In the genomic region with DNA sequence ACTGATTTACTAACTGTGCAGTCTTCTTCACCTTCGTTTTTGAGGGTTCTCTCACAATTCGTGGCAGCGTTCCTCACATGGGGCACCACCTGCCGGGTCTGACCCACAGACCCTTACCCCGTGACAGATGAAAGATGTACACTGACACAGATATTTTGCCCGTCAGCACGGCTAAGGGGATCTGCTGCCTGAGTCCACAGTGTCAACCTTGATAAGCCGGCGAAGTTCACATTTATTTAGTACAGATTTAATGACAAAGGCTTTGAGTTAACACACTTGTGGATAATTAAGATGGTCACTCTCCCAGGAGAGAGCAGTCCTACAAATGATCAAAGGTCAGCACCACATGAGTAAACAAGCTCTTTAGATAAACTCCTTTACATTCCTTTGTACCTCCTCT, we compare ENCODE assay signal across 26 cellular contexts.
"Had no signal": no experiment of that assay in that cellular context is flagged by ENCODE, and none has a peak within 500 bp of the region (broad histone marks: within the 10 kb centered on the region; RNA-seq: fewer than 3 reads in every experiment).

No MANE protein-coding gene starts in this region.

- ATAC-seq: esophagus mucosa, gastrocnemius medialis, heart right ventricle, left cardiac atrium, left lung, left ventricle myocardium superior, lower lobe of right lung, mucosa of descending colon had no signal

- H3K27me3 ChIP-seq: dorsolateral prefrontal cortex, esophagus squamous epithelium, gastrocnemius medialis, heart right ventricle, left lung had no signal

- H3K9me3 ChIP-seq: gastrocnemius medialis, lower lobe of right lung, mucosa of descending colon had no signal

- FAIRE-seq: endometrium, islet of Langerhans, keratinocyte had no signal

- H3K4me3 Mint-ChIP-seq: mesothelial cell of epicardium had no signal

- H3K4me1 Mint-ChIP-seq: mesothelial cell of epicardium had no signal

- H3K27ac Mint-ChIP-seq: mesothelial cell of epicardium had no signal

- H3K4me3 ChIP-seq: coronary artery, dorsolateral prefrontal cortex, esophagus squamous epithelium, gastrocnemius medialis, heart right ventricle, left lung, lower lobe of right lung, mucosa of descending colon had no signal

- H3K36me3 ChIP-seq: esophagus squamous epithelium, gastrocnemius medialis, heart right ventricle, left lung, lower lobe of right lung had no signal

- DNase-seq: dermis blood vessel endothelial cell; dorsolateral prefrontal cortex; effector CD4-positive, alpha-beta T cell; effector memory CD4-positive, alpha-beta T cell; erythroblast; esophagus squamous epithelium; foreskin fibroblast; foreskin melanocyte; gastrocnemius medialis; glutamatergic neuron; head of caudate nucleus; heart right ventricle; hippocampal formation; left cardiac atrium; left lung; left ventricle myocardium superior; lower lobe of right lung; mesenchymal stem cell; mucosa of descending colon had no signal

- H3K27ac ChIP-seq: coronary artery, dorsolateral prefrontal cortex, epithelial cell of prostate, esophagus squamous epithelium, gastrocnemius medialis, heart right ventricle, left lung, lower lobe of right lung had no signal

- H3K4me1 ChIP-seq: esophagus squamous epithelium, gastrocnemius medialis, heart right ventricle, left lung, lower lobe of right lung had no signal
